Comparison of ENCODE assay signal across 8 cellular contexts in genomic region chr6:125918681-125919566, GRCh38. TPM values are rescaled to one million over a fixed set of nuclear protein-coding genes. Genes with fewer than 3 reads are reported as not detected.
DNase-seq lines count a peak whose midpoint lies in the region; ATAC-seq and TF ChIP-seq lines count a peak whose summit lies in the region.

No MANE protein-coding gene starts in this region.

- H3K27me3 Mint-ChIP-seq in progenitor cell of endocrine pancreas: no peaks in the 10 kb centered on the region

- peak overlapping the region; percentile 23 for H3K4me3 Mint-ChIP-seq in progenitor cell of endocrine pancreas (ENCODE audit: low read depth)

- H3K27ac Mint-ChIP-seq in progenitor cell of endocrine pancreas: peak overlapping the region; percentile 88

- H3K4me1 Mint-ChIP-seq in progenitor cell of endocrine pancreas (ENCODE audit: low read depth): peaks cover 12% of the 10 kb centered on the region

- no TSS peak for BruUV-seq in A673 (replicated peaks; lab: Mats Ljungman, UMichigan)

- H3K4me1 ChIP-seq in A673 (ENCODE audit: insufficient read depth, low read length, poor library complexity, severe bottlenecking): peaks cover 15% of the 10 kb centered on the region

- no peaks in the 10 kb centered on the region for H3K9me3 ChIP-seq in A673 (ENCODE audit: low read depth, low read length, poor library complexity, severe bottlenecking)

- POLR2A ChIA-PET in A673 (lab: Charles Lee; ENCODE audit: low non-redundant PET): interaction anchor here (0.6 kb wide), 1 partner anchor 125 kb away, joined by 4 read pairs; no protein-coding TSS in a partner anchor

- intact Hi-C loops in A673 (cut with micrococcal nuclease; ENCODE audit: unreplicated experiment): no loop called here

- H3K4me3 ChIP-seq in A673 (ENCODE audit: low read depth, low read length, poor library complexity, severe bottlenecking): peak overlapping the region; percentile 8
- peak overlapping the region; percentile 23 for H3K4me3 ChIP-seq in fibroblast of the aortic adventitia (ENCODE audit: low read depth, low read length)

- CTCF ChIA-PET in A673 (lab: Charles Lee): interaction anchor here (0.7 kb wide), 1 partner anchor 37 kb away, joined by 4 read pairs; the partner anchor contains the start of gene HINT3

- H3K36me3 ChIP-seq in A673 (ENCODE audit: insufficient read depth, low read length, poor library complexity, severe bottlenecking): no peaks in the 10 kb centered on the region

- no peaks in the 10 kb centered on the region for H3K9me3 Mint-ChIP-seq in progenitor cell of endocrine pancreas (ENCODE audit: low read depth)

- peak overlapping the region; percentile 51 for H3K27ac ChIP-seq in A673 (ENCODE audit: low read depth, low read length, poor library complexity, severe bottlenecking)

- DNase-seq in A673 (ENCODE audit: low spot score) (peak; percentile 62), NCI-H2107 (lab: John Stamatoyannopoulos, UW) (peak; percentile 18), activated T-cell treated with anti-CD3 and anti-CD28 coated beads for 4 hours (peak; percentile 19), fibroblast of the aortic adventitia (ENCODE audit: low read depth) (peak; percentile 90), progenitor cell of endocrine pancreas (ENCODE audit: low spot score, unreplicated experiment) (no peak), DMS114 treated with DMSO at 0.1 percent for 48 hours (lab: John Stamatoyannopoulos, UW; ENCODE audit: unreplicated experiment) (no peak)

- TF ChIP-seq CTCF in A673 (conservative IDR thresholded peaks at IDR 0.05; ENCODE audit: low read depth, low read length): no peak
- no peak for TF ChIP-seq CTCF in fibroblast of the aortic adventitia (IDR thresholded peaks at IDR 0.05; ENCODE audit: insufficient read depth, low read length)
- TF ChIP-seq CTCF in progenitor cell of endocrine pancreas (IDR thresholded peaks at IDR 0.05; ENCODE audit: unreplicated experiment): no peak

- peaks cover 14% of the 10 kb centered on the region for H3K36me3 Mint-ChIP-seq in progenitor cell of endocrine pancreas (ENCODE audit: insufficient read depth)

- H3K27me3 ChIP-seq in A673 (replicated peaks; ENCODE audit: insufficient read depth, low read depth, low read length, poor library complexity): no peaks in the 10 kb centered on the region

- ATAC-seq in GM18511 (IDR thresholded peaks at IDR 0.05; ENCODE audit: unreplicated experiment) (peak; percentile 97), HG02884 (IDR thresholded peaks at IDR 0.05; ENCODE audit: unreplicated experiment) (peak; percentile 96)

RNA-seq across cellular contexts. Expression of gene HINT3, which starts 37.6 kb away (rescaled TPM):
- 15.0 and 15.8 TPM in 2 replicates for total RNA-seq in A673 (2021)
- total RNA-seq in fibroblast of the aortic adventitia (ENCODE audit: low replicate concordance): 23.5 and 30.6 TPM in 2 replicates
- 20.7 and 20.9 TPM in 2 replicates for total RNA-seq in progenitor cell of endocrine pancreas

Comparison
In these comparisons a context has a peak if more than half of its experiments do, and no peak if none do; other contexts are left out.
1. DNase-seq: peak in A673 (single experiment), NCI-H2107 (single experiment), activated T-cell treated with anti-CD3 and anti-CD28 coated beads for 4 hours (single experiment) and fibroblast of the aortic adventitia (single experiment); none in progenitor cell of endocrine pancreas (single experiment) and DMS114 treated with DMSO at 0.1 percent for 48 hours (single experiment).